ENCODE assay signal across 26 cellular contexts in the genomic region with DNA sequence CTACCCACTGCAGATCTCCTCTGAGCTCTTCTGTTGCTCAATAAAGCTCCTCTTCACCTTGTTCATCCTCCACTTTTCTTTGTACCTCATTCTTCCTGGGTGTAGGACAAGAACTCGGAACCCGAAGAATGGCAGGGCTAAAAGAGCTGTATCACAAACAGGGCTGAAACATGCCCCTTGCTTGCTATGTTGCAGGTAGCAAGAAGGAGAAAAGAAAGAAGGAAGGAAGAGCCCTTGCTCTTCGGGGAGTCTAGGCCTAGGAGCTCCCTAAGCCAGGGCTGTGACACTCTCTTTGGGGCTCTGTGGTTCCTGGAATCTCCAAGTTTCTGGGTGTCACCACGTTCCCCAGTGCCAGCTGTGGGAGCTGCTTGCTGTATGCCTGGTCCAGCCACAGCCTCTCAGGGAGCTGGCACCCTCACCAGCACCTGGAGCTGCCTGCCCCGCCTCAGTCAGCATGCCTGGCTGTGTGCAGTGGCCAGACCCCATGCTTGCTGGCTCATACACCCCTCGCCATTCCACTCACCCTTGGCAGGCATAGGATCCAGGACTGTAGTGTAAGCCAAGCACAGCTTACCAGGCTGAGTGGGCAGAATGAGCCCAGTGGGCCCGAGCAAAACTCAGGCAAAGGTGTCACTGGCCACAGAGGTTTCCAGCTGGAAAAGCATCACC.
DNase-seq lines count a peak whose midpoint lies in the region; ATAC-seq and TF ChIP-seq lines count a peak whose summit lies in the region.
"Had no signal": no experiment of that assay in that cellular context is flagged by ENCODE, and none has a peak within 500 bp of the region (broad histone marks: within the 10 kb centered on the region; RNA-seq: fewer than 3 reads in every experiment).

No MANE protein-coding gene starts in this region.

- H3K36me3 Mint-ChIP-seq in naive thymus-derived CD4-positive, alpha-beta T cell: no peaks in the 10 kb centered on the region
- H3K36me3 Mint-ChIP-seq: CD8-positive, alpha-beta T cell had no signal

- peaks cover 0 to 7% (median 4%) of the 10 kb centered on the region in 5 donors for H3K27me3 Mint-ChIP-seq in naive thymus-derived CD4-positive, alpha-beta T cell

- H3K4me1 ChIP-seq in right atrium auricular region (no peaks in the 10 kb centered on the region), testis (no peaks in the 10 kb centered on the region)
- H3K4me1 ChIP-seq in naive thymus-derived CD4-positive, alpha-beta T cell (ENCODE audit: control insufficient read depth in 2 of 2, insufficient read depth in 2 of 2, low read length in 2 of 2): no peaks in the 10 kb centered on the region
- H3K4me1 ChIP-seq: SJCRH30 had no signal

- DNase-seq in Right ventricle myocardium inferior (ENCODE audit: missing footprints): peak; percentile 69
- no peak for DNase-seq in right atrium auricular region (ENCODE audit: low spot score)
- DNase-seq in left cardiac atrium: no peak
- no peak for DNase-seq in naive thymus-derived CD4-positive, alpha-beta T cell
- no peak for DNase-seq in testis
- DNase-seq in NCI-H1105 (lab: John Stamatoyannopoulos, UW): no peak
- DNase-seq: CD8-positive, alpha-beta T cell; DMS 273 treated with DMSO at 0.1 percent for 48 hours; DMS79 treated with DMSO at 0.1 percent for 48 hours; GM23248; H7; KBM-7; MV-4-11; NCI-H1105 treated with DMSO at 0.1 percent for 48 hours; NCI-H146; NCI-H1930; NCI-H2107; NCI-H446; NCI-H524 treated with DMSO at 0.1 percent for 48 hours; NCI-H774; SJCRH30 had no signal

- H3K4me3 Mint-ChIP-seq in naive thymus-derived CD4-positive, alpha-beta T cell: no peak overlapping the region
- H3K4me3 Mint-ChIP-seq: B cell; CD8-positive, alpha-beta T cell had no signal

- no peaks in the 10 kb centered on the region for H3K27me3 ChIP-seq in right atrium auricular region
- no peaks in the 10 kb centered on the region for H3K27me3 ChIP-seq in naive thymus-derived CD4-positive, alpha-beta T cell (ENCODE audit: control insufficient read depth in 2 of 2, insufficient read depth in 2 of 2, low read length in 2 of 2)
- H3K27me3 ChIP-seq in testis: no peaks in the 10 kb centered on the region
- H3K27me3 ChIP-seq: SJCRH30 had no signal

- H3K4me3 ChIP-seq in right atrium auricular region (no peak overlapping the region), testis (no peak overlapping the region)
- no peak overlapping the region for H3K4me3 ChIP-seq in naive thymus-derived CD4-positive, alpha-beta T cell (ENCODE audit: low read length)
- H3K4me3 ChIP-seq: GM23248, SJCRH30 had no signal

- ATAC-seq in Right ventricle myocardium inferior (peak; percentile 84), left cardiac atrium (peak; percentile 41 to 70), HG03469 (IDR thresholded peaks at IDR 0.05; ENCODE audit: unreplicated experiment) (no peak), GM21528 (IDR thresholded peaks at IDR 0.05; ENCODE audit: low FRiP score, unreplicated experiment) (no peak)
- ATAC-seq in naive thymus-derived CD4-positive, alpha-beta T cell: peak; percentile 20
- ATAC-seq: CD8-positive, alpha-beta T cell had no signal

- H3K4me1 Mint-ChIP-seq in naive thymus-derived CD4-positive, alpha-beta T cell: no peaks in the 10 kb centered on the region
- H3K4me1 Mint-ChIP-seq: B cell had no signal

- TF ChIP-seq POLR2A in testis (IDR thresholded peaks at IDR 0.05): no peak

- peaks cover 0 to 12% of the 10 kb centered on the region in 2 donors for H3K9me3 ChIP-seq in right atrium auricular region
- H3K9me3 ChIP-seq in naive thymus-derived CD4-positive, alpha-beta T cell (ENCODE audit: control insufficient read depth in 2 of 3, low read length in 3 of 3): no peaks in the 10 kb centered on the region
- no peaks in the 10 kb centered on the region for H3K9me3 ChIP-seq in testis
- H3K9me3 ChIP-seq: SJCRH30 had no signal

- intact Hi-C loops in Right ventricle myocardium inferior (cut with DNase I): loop anchor here (10.0 kb wide), 1 partner anchor 127 kb away; no protein-coding TSS in a partner anchor
- intact Hi-C loops in left cardiac atrium (cut with DNase I): no loop called here
- intact Hi-C loops in naive thymus-derived CD4-positive, alpha-beta T cell (cut with micrococcal nuclease): no loop called here
- intact Hi-C loops in testis (cut with DNase I; ENCODE audit: low total_unique reads): no loop called here

- 87 to 91% methylated on average over 4 to 7 of the region's 7 CpGs for WGBS in testis, 2 donors

- H3K36me3 ChIP-seq in right atrium auricular region (no peaks in the 10 kb centered on the region), testis (ENCODE audit: low read depth, missing control alignments) (no peaks in the 10 kb centered on the region)
- no peaks in the 10 kb centered on the region for H3K36me3 ChIP-seq in naive thymus-derived CD4-positive, alpha-beta T cell (ENCODE audit: control insufficient read depth in 2 of 3, insufficient read depth in 3 of 3, low read length in 3 of 3)
- H3K36me3 ChIP-seq: SJCRH30 had no signal

- no peak overlapping the region for H3K27ac Mint-ChIP-seq in naive thymus-derived CD4-positive, alpha-beta T cell
- H3K27ac Mint-ChIP-seq: B cell; CD8-positive, alpha-beta T cell had no signal

- CTCF ChIA-PET in naive thymus-derived CD4-positive, alpha-beta T cell (lab: Charles Lee): interaction anchor here (1.4 kb wide), 1 partner anchor 79 kb away, joined by 3 read pairs; no protein-coding TSS in a partner anchor

- POLR2A ChIA-PET in naive thymus-derived CD4-positive, alpha-beta T cell (lab: Charles Lee): no interaction called here

- H3K27ac ChIP-seq in right atrium auricular region (no peak overlapping the region), testis (no peak overlapping the region)
- no peak overlapping the region for H3K27ac ChIP-seq in naive thymus-derived CD4-positive, alpha-beta T cell (ENCODE audit: low read depth, low read length)
- H3K27ac ChIP-seq: 22Rv1, C4-2B, GM23248, SJCRH30 had no signal

- peaks cover 0 to 12% (median 0%) of the 10 kb centered on the region in 11 donors for H3K9me3 Mint-ChIP-seq in naive thymus-derived CD4-positive, alpha-beta T cell

- no peak for TF ChIP-seq CTCF in right atrium auricular region (IDR thresholded peaks at IDR 0.05)
- no peak for TF ChIP-seq CTCF in testis (IDR thresholded peaks at IDR 0.05)

Comparison
In these comparisons a context has a peak if more than half of its experiments do, and no peak if none do; other contexts are left out.
1. ATAC-seq: peak in Right ventricle myocardium inferior (single experiment), left cardiac atrium (2 of 2) and naive thymus-derived CD4-positive, alpha-beta T cell (single experiment); none in HG03469 (single experiment) and GM21528 (single experiment).